ENCODE assay signal across 1 cellular context in genomic region chr19:15671237-15671636, GRCh38.
TF ChIP-seq lines count a peak whose summit lies in the region.

No MANE protein-coding gene starts in this region.

TF ChIP-seq in K562, 482 proteins besides CTCF, POLR2A, EP300 and RAD21:
- TF ChIP-seq NCOA6 (IDR thresholded peaks at IDR 0.05) (no peak), RFX1 (IDR thresholded peaks at IDR 0.05) (no peak), ZKSCAN1 (IDR thresholded peaks at IDR 0.05; ENCODE audit: low read depth, low read length) (peak; percentile 98), SMARCE1 (IDR thresholded peaks at IDR 0.05) (no peak)
TF ChIP-seq in K562: peak in this region for 1.
